11 cellular contexts compared by ENCODE assay signal in genomic region chr20:44887466-44887865, GRCh38. TPM values are rescaled to one million over a fixed set of nuclear protein-coding genes. Genes with fewer than 3 reads are reported as not detected.
A peak's percentile ranks its signal among the peaks of the same experiment; 100 is the strongest.
DNase-seq lines count a peak whose midpoint lies in the region; ATAC-seq and TF ChIP-seq lines count a peak whose summit lies in the region.
"Had no signal": no experiment of that assay in that cellular context is flagged by ENCODE, and none has a peak within 500 bp of the region (broad histone marks: within the 10 kb centered on the region; RNA-seq: fewer than 3 reads in every experiment).

No MANE protein-coding gene starts in this region.

- H3K27ac ChIP-seq in iPS-20b (ENCODE audit: low read length): no peak overlapping the region
- no peak overlapping the region for H3K27ac ChIP-seq in thoracic aorta
- H3K27ac ChIP-seq: C4-2B had no signal

- H3K36me3 Mint-ChIP-seq in activated T-cell treated with anti-CD3 and anti-CD28 coated beads, Interleukin-2, amount 50 U/mL, for 72 hours (ENCODE audit: insufficient read depth in 2 of 2): peaks cover 7 to 25% of the 10 kb centered on the region in 2 donors
- H3K36me3 Mint-ChIP-seq in activated T-helper 1 cell treated with anti-CD3 and anti-CD28 coated beads, Interleukin-12 subunit alpha, Interleukin-12 subunit beta, Interleukin-2, Interleukin-4 antibody, amounts not matched to agents 30 ng/mL and 10 ng/mL and 1 ng/mL, durations not matched to agents 14 hours and 24 hours and 36 hours (ENCODE audit: low read depth): peaks cover 26% of the 10 kb centered on the region

- H3K27me3 ChIP-seq in iPS-20b (ENCODE audit: insufficient read depth, low read length) (no peaks in the 10 kb centered on the region), thoracic aorta (replicated peaks; ENCODE audit: insufficient read depth) (no peaks in the 10 kb centered on the region)

- intact Hi-C loops in activated T-helper 1 cell treated with anti-CD3 and anti-CD28 coated beads, Interleukin-12 subunit alpha, Interleukin-12 subunit beta, Interleukin-2, Interleukin-4 antibody, amounts not matched to agents 30 ng/mL and 10 ng/mL and 1 ng/mL, durations not matched to agents 14 hours and 24 hours and 36 hours (cut with micrococcal nuclease): loop anchor here (2.0 to 10.0 kb wide), 6 partner anchors 79 to 1477 kb away; partner anchors contain the start of genes DNTTIP1, SERINC3, STK4 and SYS1

- DNase-seq in activated T-cell treated with anti-CD3 and anti-CD28 coated beads, Interleukin-2, amount 50 U/mL, for 72 hours: no peak
- no peak for DNase-seq in activated T-cell treated with anti-CD3 and anti-CD28 coated beads, Interleukin-2, amount 50 U/mL, for 48 hours
- no peak for DNase-seq in activated T-helper 1 cell treated with anti-CD3 and anti-CD28 coated beads, Interleukin-12 subunit alpha, Interleukin-12 subunit beta, Interleukin-2, Interleukin-4 antibody, amounts not matched to agents 30 ng/mL and 10 ng/mL and 1 ng/mL, durations not matched to agents 14 hours and 24 hours and 36 hours (ENCODE audit: low spot score)
- DNase-seq in thoracic aorta (ENCODE audit: low spot score): no peak
- DNase-seq in NAMALWA (ENCODE audit: low spot score): no peak
- DNase-seq in HCEC 1CT: no peak
- DNase-seq: NCI-H510A treated with DMSO at 0.1 percent for 48 hours had no signal

- H3K9me3 ChIP-seq in iPS-20b (ENCODE audit: insufficient read depth, low read depth, low read length): no peaks in the 10 kb centered on the region
- no peaks in the 10 kb centered on the region for H3K9me3 ChIP-seq in thoracic aorta

- no peak for ATAC-seq in activated T-cell treated with anti-CD3 and anti-CD28 coated beads, Interleukin-2, amount 50 U/mL, for 72 hours (replicated peaks in 1 of 2)
- no peak for ATAC-seq in thoracic aorta (ENCODE audit: insufficient number of reproducible peaks, low FRiP score, low read depth)
- no peak for ATAC-seq in HG03442 (IDR thresholded peaks at IDR 0.05; ENCODE audit: unreplicated experiment)
- ATAC-seq: left lobe of liver had no signal

- peaks cover 73% of the 10 kb centered on the region for H3K4me1 Mint-ChIP-seq in activated T-cell treated with anti-CD3 and anti-CD28 coated beads, Interleukin-2, amount 50 U/mL, for 72 hours (ENCODE audit: low read depth)
- peaks cover 65% of the 10 kb centered on the region for H3K4me1 Mint-ChIP-seq in activated T-helper 1 cell treated with anti-CD3 and anti-CD28 coated beads, Interleukin-12 subunit alpha, Interleukin-12 subunit beta, Interleukin-2, Interleukin-4 antibody, amounts not matched to agents 30 ng/mL and 10 ng/mL and 1 ng/mL, durations not matched to agents 14 hours and 24 hours and 36 hours (ENCODE audit: low read depth)

- TF ChIP-seq CTCF in thoracic aorta (IDR thresholded peaks at IDR 0.05): no peak

- H3K4me1 ChIP-seq in iPS-20b (ENCODE audit: insufficient read depth, low read length): peaks cover 16% of the 10 kb centered on the region
- H3K4me1 ChIP-seq in thoracic aorta (ENCODE audit: control insufficient read depth in 1 of 2, low read depth in 2 of 2): peaks cover 35 to 59% of the 10 kb centered on the region in 2 donors

- H3K9me3 Mint-ChIP-seq in activated T-cell treated with anti-CD3 and anti-CD28 coated beads, Interleukin-2, amount 50 U/mL, for 72 hours: no peaks in the 10 kb centered on the region
- H3K9me3 Mint-ChIP-seq in activated T-helper 1 cell treated with anti-CD3 and anti-CD28 coated beads, Interleukin-12 subunit alpha, Interleukin-12 subunit beta, Interleukin-2, Interleukin-4 antibody, amounts not matched to agents 30 ng/mL and 10 ng/mL and 1 ng/mL, durations not matched to agents 14 hours and 24 hours and 36 hours: no peaks in the 10 kb centered on the region

- no peaks in the 10 kb centered on the region for H3K27me3 Mint-ChIP-seq in activated T-cell treated with anti-CD3 and anti-CD28 coated beads, Interleukin-2, amount 50 U/mL, for 72 hours (ENCODE audit: low read depth)
- no peaks in the 10 kb centered on the region for H3K27me3 Mint-ChIP-seq in activated T-helper 1 cell treated with anti-CD3 and anti-CD28 coated beads, Interleukin-12 subunit alpha, Interleukin-12 subunit beta, Interleukin-2, Interleukin-4 antibody, amounts not matched to agents 30 ng/mL and 10 ng/mL and 1 ng/mL, durations not matched to agents 14 hours and 24 hours and 36 hours (ENCODE audit: insufficient read depth)

- H3K9ac ChIP-seq in iPS-20b (ENCODE audit: low read depth, low read length): peak overlapping the region; percentile 87; the same call in 1 of the 2 replicates

- peak overlapping the region; percentile 97 to 98 for H3K4me3 Mint-ChIP-seq in activated T-cell treated with anti-CD3 and anti-CD28 coated beads, Interleukin-2, amount 50 U/mL, for 72 hours
- peak overlapping the region; percentile 95 for H3K4me3 Mint-ChIP-seq in activated T-helper 1 cell treated with anti-CD3 and anti-CD28 coated beads, Interleukin-12 subunit alpha, Interleukin-12 subunit beta, Interleukin-2, Interleukin-4 antibody, amounts not matched to agents 30 ng/mL and 10 ng/mL and 1 ng/mL, durations not matched to agents 14 hours and 24 hours and 36 hours

- H3K36me3 ChIP-seq in iPS-20b (ENCODE audit: insufficient read depth, low read depth, low read length) (peaks cover 27% of the 10 kb centered on the region; the same call in 1 of the 2 replicates), thoracic aorta (no peaks in the 10 kb centered on the region)

- H3K4me3 ChIP-seq in iPS-20b (ENCODE audit: low read length): peak overlapping the region; percentile 88
- H3K4me3 ChIP-seq in thoracic aorta: peak overlapping the region; percentile 95

- H3K27ac Mint-ChIP-seq in activated T-cell treated with anti-CD3 and anti-CD28 coated beads, Interleukin-2, amount 50 U/mL, for 72 hours: peak overlapping the region; percentile 97
- H3K27ac Mint-ChIP-seq in activated T-helper 1 cell treated with anti-CD3 and anti-CD28 coated beads, Interleukin-12 subunit alpha, Interleukin-12 subunit beta, Interleukin-2, Interleukin-4 antibody, amounts not matched to agents 30 ng/mL and 10 ng/mL and 1 ng/mL, durations not matched to agents 14 hours and 24 hours and 36 hours: peak overlapping the region; percentile 34

RNA-seq across cellular contexts. Expression of gene YWHAB, which starts 2.0 kb away (rescaled TPM):
- 100 to 1,000 TPM; 196 to 198 TPM for total RNA-seq in activated T-cell treated with anti-CD3 and anti-CD28 coated beads, Interleukin-2, amount 50 U/mL, for 72 hours
- total RNA-seq in activated T-helper 1 cell treated with anti-CD3 and anti-CD28 coated beads, Interleukin-12 subunit alpha, Interleukin-12 subunit beta, Interleukin-2, Interleukin-4 antibody, amounts not matched to agents 30 ng/mL and 10 ng/mL and 1 ng/mL, durations not matched to agents 14 hours and 24 hours and 36 hours: 230 and 246 TPM in 2 replicates
- total RNA-seq in thoracic aorta: 100 to 1,000 TPM; 135 to 156 TPM

RNA-seq across cellular contexts. Expression of gene PABPC1L, which starts 22.4 kb away (rescaled TPM):
- 100 to 1,000 TPM; 138 to 162 TPM for total RNA-seq in activated T-cell treated with anti-CD3 and anti-CD28 coated beads, Interleukin-2, amount 50 U/mL, for 72 hours
- total RNA-seq in activated T-helper 1 cell treated with anti-CD3 and anti-CD28 coated beads, Interleukin-12 subunit alpha, Interleukin-12 subunit beta, Interleukin-2, Interleukin-4 antibody, amounts not matched to agents 30 ng/mL and 10 ng/mL and 1 ng/mL, durations not matched to agents 14 hours and 24 hours and 36 hours: 101 and 106 TPM in 2 replicates
- total RNA-seq in thoracic aorta: 10 to 100 TPM; 29.5 to 33.2 TPM
